ENCODE assay signal across 1 cellular context in genomic region chr6:169252805-169253189, GRCh38.
TF ChIP-seq lines count a peak whose summit lies in the region.

No MANE protein-coding gene starts in this region.

TF ChIP-seq in H1, 55 proteins besides CTCF, POLR2A, EP300 and RAD21:
- no peak for TF ChIP-seq BRCA1 (IDR thresholded peaks at IDR 0.05; ENCODE audit: low read depth, low read length)
- no peak; the same call in 1 of the 2 replicates for TF ChIP-seq POU5F1 (IDR thresholded peaks at IDR 0.05; ENCODE audit: low read depth, low read length)
- TF ChIP-seq KDM5A (IDR thresholded peaks at IDR 0.05; ENCODE audit: low read length), result no peak
- no peak for TF ChIP-seq SRF (IDR thresholded peaks at IDR 0.05; ENCODE audit: low read depth, low read length)
- 0 out of 2 replicates have a peak, but pooled peaks have one; percentile 34 for TF ChIP-seq SP1 (IDR thresholded peaks at IDR 0.05; ENCODE audit: low read depth, low read length)
- no peak for TF ChIP-seq SP4 (IDR thresholded peaks at IDR 0.05; ENCODE audit: low read length)
- TF ChIP-seq RXRA (IDR thresholded peaks at IDR 0.05; ENCODE audit: insufficient read depth, low read depth, low read length), result no peak
- TF ChIP-seq NANOG (IDR thresholded peaks at IDR 0.05; ENCODE audit: insufficient read depth, low read depth, low read length, poor library complexity, severe bottlenecking), result peak; percentile 49
- no peak for TF ChIP-seq TEAD4 (IDR thresholded peaks at IDR 0.05; ENCODE audit: low read depth, low read length)
- no peak for TF ChIP-seq MAFK (IDR thresholded peaks at IDR 0.05; ENCODE audit: low read depth, low read length)
